In genomic region chr17:81342700-81343070, GRCh38 we compare ENCODE assay signal across 9 cellular contexts. TPM values are rescaled to one million over a fixed set of nuclear protein-coding genes. Genes with fewer than 3 reads are reported as not detected.
DNase-seq lines count a peak whose midpoint lies in the region; ATAC-seq and TF ChIP-seq lines count a peak whose summit lies in the region.
"Had no signal": no experiment of that assay in that cellular context is flagged by ENCODE, and none has a peak within 500 bp of the region (broad histone marks: within the 10 kb centered on the region; RNA-seq: fewer than 3 reads in every experiment).

No MANE protein-coding gene starts in this region.

- peak overlapping the region; percentile 99 for H3K4ac ChIP-seq in IMR-90 (ENCODE audit: low read depth, low read length)

- peak overlapping the region; percentile 31 to 76; a peak in 3 of 4 replicates for H4K8ac ChIP-seq in IMR-90 (ENCODE audit: low read depth in 2 of 2, low read length in 2 of 2)

- H2AK5ac ChIP-seq in IMR-90 (ENCODE audit: low read depth, low read length) = peak overlapping the region; percentile 90

- H2BK5ac ChIP-seq in IMR-90 (ENCODE audit: low read depth, low read length, poor library complexity, severe bottlenecking) = peak overlapping the region; percentile 96

- peak overlapping the region; percentile 73 for H3K4me2 ChIP-seq in IMR-90 (ENCODE audit: low read depth, low read length)

- H3K9me3 Mint-ChIP-seq in brain = no peaks in the 10 kb centered on the region
- no peaks in the 10 kb centered on the region for H3K9me3 Mint-ChIP-seq in stimulated activated memory B cell treated with anti-CD40 and anti-IgM and Interleukin-4, amounts not matched to agents 10 μg/mL and 1 μg/mL and 100 μg/mL, for 72 hours
- H3K9me3 Mint-ChIP-seq: stimulated activated naive CD8-positive, alpha-beta T cell treated with anti-CD3 and anti-CD28 coated beads, Interleukin-15, amount 100 ng/mL, for 72 hours had no signal

- H4K91ac ChIP-seq in IMR-90 (ENCODE audit: insufficient read depth, low read depth, low read length) = peak overlapping the region; percentile 65

- H4K5ac ChIP-seq in IMR-90 (ENCODE audit: low read depth, low read length) = peak overlapping the region; percentile 3

- peak overlapping the region; percentile 98 to 100 (median 99) for H3K27ac Mint-ChIP-seq in brain
- H3K27ac Mint-ChIP-seq in stimulated activated memory B cell treated with anti-CD40 and anti-IgM and Interleukin-4, amounts not matched to agents 10 μg/mL and 1 μg/mL and 100 μg/mL, for 72 hours = no peak overlapping the region
- H3K27ac Mint-ChIP-seq: activated CD4-positive, alpha-beta T cell treated with anti-CD3 and anti-CD28 coated beads for 36 hours had no signal

- TF ChIP-seq POLR2A in IMR-90 (IDR thresholded peaks at IDR 0.05; ENCODE audit: low read depth, low read length) = no peak; the same call in 1 of the 2 replicates

- peaks cover 48% of the 10 kb centered on the region for H4K20me1 ChIP-seq in IMR-90 (ENCODE audit: insufficient read depth, low read length)

- H3K4me1 ChIP-seq in IMR-90 (ENCODE audit: control insufficient read depth, insufficient read depth, low read length) = peaks cover 21% of the 10 kb centered on the region
- peaks cover 19 to 82% (median 78%) of the 10 kb centered on the region in 5 donors for H3K4me1 ChIP-seq in subcutaneous abdominal adipose tissue (ENCODE audit: control insufficient read depth in 5 of 5, insufficient read depth in 5 of 5, low read length in 5 of 5)
- peaks cover 21% of the 10 kb centered on the region for H3K4me1 ChIP-seq in HAP-1

- POLR2A ChIA-PET in IMR-90 (lab: Charles Lee; ENCODE audit: unreplicated experiment) = no interaction called here

- H3K27ac ChIP-seq in IMR-90 (ENCODE audit: insufficient read depth, low read length) = peak overlapping the region; percentile 100
- H3K27ac ChIP-seq in layer of hippocampus (ENCODE audit: low read depth, low read length) = peak overlapping the region; percentile 71
- peak overlapping the region; percentile 96 for H3K27ac ChIP-seq in subcutaneous abdominal adipose tissue (ENCODE audit: low read depth, low read length)

- H2BK15ac ChIP-seq in IMR-90 (ENCODE audit: low read depth, low read length) = no peak overlapping the region

- BruUV-seq in IMR-90 (replicated peaks; lab: Mats Ljungman, UMichigan) = no TSS peak

- TF ChIP-seq CTCF in IMR-90 (conservative IDR thresholded peaks at IDR 0.05; ENCODE audit: low read depth, low read length) (no peak), brain (conservative IDR thresholded peaks at IDR 0.05) (no peak)

- H2AFZ ChIP-seq in IMR-90 (replicated peaks; ENCODE audit: low read length, poor library complexity) = peak overlapping the region; percentile 69

- peaks cover 3 to 33% of the 10 kb centered on the region in 2 experiments; a peak in 3 of 4 replicates for H3K79me1 ChIP-seq in IMR-90 (ENCODE audit: low read depth in 1 of 2, low read length in 2 of 2)

- peak overlapping the region; percentile 99 for H3K23ac ChIP-seq in IMR-90 (ENCODE audit: low read depth, low read length)

- peak overlapping the region; percentile 13; the same call in 1 of the 2 replicates for H3K18ac ChIP-seq in IMR-90 (ENCODE audit: low read depth, low read length)

- ATAC-seq in IMR-90 (ENCODE audit: low read depth) = no peak
- ATAC-seq in stimulated activated memory B cell treated with anti-CD40 and anti-IgM and Interleukin-4, amounts not matched to agents 10 μg/mL and 1 μg/mL and 100 μg/mL, for 72 hours = no peak
- ATAC-seq: activated CD4-positive, alpha-beta T cell treated with anti-CD3 and anti-CD28 coated beads for 36 hours; stimulated activated naive CD8-positive, alpha-beta T cell treated with anti-CD3 and anti-CD28 coated beads, Interleukin-15, amount 100 ng/mL, for 72 hours had no signal

- H3K36me3 Mint-ChIP-seq in brain = peaks cover 5% of the 10 kb centered on the region
- no peaks in the 10 kb centered on the region for H3K36me3 Mint-ChIP-seq in stimulated activated memory B cell treated with anti-CD40 and anti-IgM and Interleukin-4, amounts not matched to agents 10 μg/mL and 1 μg/mL and 100 μg/mL, for 72 hours

- H3K9me3 ChIP-seq in IMR-90 (ENCODE audit: control insufficient read depth, insufficient read depth, low read length) (no peaks in the 10 kb centered on the region), subcutaneous abdominal adipose tissue (ENCODE audit: control insufficient read depth in 5 of 5, low read length in 5 of 5) (no peaks in the 10 kb centered on the region), HAP-1 (no peaks in the 10 kb centered on the region)

- CTCF ChIA-PET in IMR-90 (lab: Yijun Ruan, JAX) = no interaction called here

- H2BK20ac ChIP-seq in IMR-90 (ENCODE audit: low read depth, low read length) = no peak overlapping the region

- H3K36me3 ChIP-seq in IMR-90 (ENCODE audit: control insufficient read depth, insufficient read depth, low read length) = peaks cover 6% of the 10 kb centered on the region
- H3K36me3 ChIP-seq in subcutaneous abdominal adipose tissue (ENCODE audit: control insufficient read depth in 5 of 5, insufficient read depth in 5 of 5, low read length in 5 of 5) = no peaks in the 10 kb centered on the region
- H3K36me3 ChIP-seq in HAP-1 (replicated peaks) = peaks cover 7% of the 10 kb centered on the region

- H3K27me3 ChIP-seq in IMR-90 (ENCODE audit: control insufficient read depth, insufficient read depth, low read length) = no peaks in the 10 kb centered on the region
- H3K27me3 ChIP-seq in layer of hippocampus (ENCODE audit: control insufficient read depth, insufficient read depth, low read length) = peaks cover 16% of the 10 kb centered on the region
- H3K27me3 ChIP-seq in subcutaneous abdominal adipose tissue (ENCODE audit: control insufficient read depth in 5 of 5, insufficient read depth in 4 of 5, low read length in 5 of 5) = no peaks in the 10 kb centered on the region
- H3K27me3 ChIP-seq in HAP-1 (ENCODE audit: low read depth) = no peaks in the 10 kb centered on the region

- H2BK120ac ChIP-seq in IMR-90 (ENCODE audit: low read depth, low read length) = peak overlapping the region; percentile 45

- peaks cover 38% of the 10 kb centered on the region for H3K4me1 Mint-ChIP-seq in brain
- peaks cover 13% of the 10 kb centered on the region for H3K4me1 Mint-ChIP-seq in stimulated activated memory B cell treated with anti-CD40 and anti-IgM and Interleukin-4, amounts not matched to agents 10 μg/mL and 1 μg/mL and 100 μg/mL, for 72 hours

- no peak for TF ChIP-seq RAD21 in IMR-90 (IDR thresholded peaks at IDR 0.05; ENCODE audit: low read length)

- intact Hi-C loops in IMR-90 (cut with micrococcal nuclease) = no loop called here

- H3K56ac ChIP-seq in IMR-90 (ENCODE audit: extremely low read depth, insufficient read depth, low read length) = peak overlapping the region; percentile 85

- H3K9ac ChIP-seq in IMR-90 (ENCODE audit: low read depth, low read length) (peak overlapping the region; percentile 100), subcutaneous abdominal adipose tissue (ENCODE audit: low read length in 5 of 5) (peak overlapping the region in 4 of 5 donors; percentile 63 to 90 (median 84))

- WGBS in IMR-90 (ENCODE audit: extremely low coverage in 2 of 2, insufficient read length in 1 of 2), 2 experiments = 6% methylated on average over 5 of the region's 35 CpGs; no CpG with 5 or more reads in 1 of the 2 experiments

- 0 out of 2 replicates have a peak, but pooled peaks cover 5% of the 10 kb centered on the region for H3K9me1 ChIP-seq in IMR-90 (ENCODE audit: insufficient read depth, low read length)

- H3K4me3 ChIP-seq in IMR-90 (ENCODE audit: insufficient read depth, low read depth, low read length) (peak overlapping the region; percentile 98), subcutaneous abdominal adipose tissue (ENCODE audit: low read depth in 1 of 5, low read length in 5 of 5) (peak overlapping the region; percentile 46 to 93 (median 78)), HAP-1 (no peak overlapping the region)

- peak overlapping the region; percentile 97 for H2AK9ac ChIP-seq in IMR-90 (replicated peaks; ENCODE audit: low read depth, low read length, poor library complexity)

- peak overlapping the region; percentile 99 for H3K14ac ChIP-seq in IMR-90 (replicated peaks; ENCODE audit: low read depth, low read length)

- in situ Hi-C loops in IMR-90 (cut with MboI; ENCODE audit: low sequenced_read_pairs) = no loop called here
- in situ Hi-C loops in HAP-1 (cut with MboI; ENCODE audit: low sequenced_read_pairs) = no loop called here

- dilution Hi-C loops in IMR-90 (cut with HindIII; ENCODE audit: low sequenced_read_pairs, unreplicated experiment) = no loop called here

- no peak for DNase-seq in IMR-90
- no peak for DNase-seq in HAP-1 (ENCODE audit: low spot score in 2 of 2)
- no peak for DNase-seq in pons (ENCODE audit: low spot score)
- DNase-seq: activated CD4-positive, alpha-beta T cell treated with anti-CD3 and anti-CD28 coated beads for 36 hours; stimulated activated naive CD8-positive, alpha-beta T cell treated with anti-CD3 and anti-CD28 coated beads, Interleukin-15, amount 100 ng/mL, for 72 hours had no signal

- peaks cover 12% of the 10 kb centered on the region for H3K27me3 Mint-ChIP-seq in brain
- H3K27me3 Mint-ChIP-seq in stimulated activated memory B cell treated with anti-CD40 and anti-IgM and Interleukin-4, amounts not matched to agents 10 μg/mL and 1 μg/mL and 100 μg/mL, for 72 hours = peaks cover 62% of the 10 kb centered on the region

- H3K4me3 Mint-ChIP-seq in brain = peak overlapping the region; percentile 95 to 97 (median 95)
- no peak overlapping the region for H3K4me3 Mint-ChIP-seq in stimulated activated memory B cell treated with anti-CD40 and anti-IgM and Interleukin-4, amounts not matched to agents 10 μg/mL and 1 μg/mL and 100 μg/mL, for 72 hours
- H3K4me3 Mint-ChIP-seq: activated CD4-positive, alpha-beta T cell treated with anti-CD3 and anti-CD28 coated beads for 36 hours had no signal

TF ChIP-seq in IMR-90, 13 proteins besides CTCF, POLR2A, EP300 and RAD21 (continues in another document):
- TF ChIP-seq BHLHE40 (IDR thresholded peaks at IDR 0.05; ENCODE audit: low read depth, low read length) = peak; percentile 53; the same call in 1 of the 2 replicates
- TF ChIP-seq MXI1 (IDR thresholded peaks at IDR 0.05; ENCODE audit: borderline replicate concordance, low read depth, low read length) = peak; percentile 70; the same call in 1 of the 2 replicates

RNA-seq across cellular contexts. Expression of gene SLC38A10, which starts 47.6 kb away (rescaled TPM):
- 12.7 and 14.2 TPM in 2 replicates for total RNA-seq in IMR-90 (2012; rRNA removed)
- polyA plus RNA-seq in IMR-90 (2012; rRNA removed) = 46.7 and 53.2 TPM in 2 replicates
- 40.4 and 68.1 TPM in 2 replicates for polyA plus RNA-seq in IMR-90 (2012; cell fraction: cytosol; rRNA removed)
- polyA plus RNA-seq in IMR-90 (2012; cell fraction: nucleus; rRNA removed; ENCODE audit: low replicate concordance) = 86.4 and 189 TPM in 2 replicates
- polyA plus RNA-seq in brain (ENCODE audit: insufficient read depth, low read depth, low replicate concordance) = 38.7 TPM

RNA-seq across cellular contexts. Expression of gene BAHCC1, which starts 52.6 kb away (rescaled TPM):
- total RNA-seq in IMR-90 (2012; rRNA removed) = 0.36 and 0.83 TPM in 2 replicates
- polyA plus RNA-seq in IMR-90 (2012; rRNA removed) = 7.8 and 8.1 TPM in 2 replicates
- 4.4 and 5.5 TPM in 2 replicates for polyA plus RNA-seq in IMR-90 (2012; cell fraction: cytosol; rRNA removed)
- 24.1 and 56.3 TPM in 2 replicates for polyA plus RNA-seq in IMR-90 (2012; cell fraction: nucleus; rRNA removed; ENCODE audit: low replicate concordance)
- polyA plus RNA-seq in brain (ENCODE audit: insufficient read depth, low read depth, low replicate concordance) = 19.5 TPM
